In the genomic region with DNA sequence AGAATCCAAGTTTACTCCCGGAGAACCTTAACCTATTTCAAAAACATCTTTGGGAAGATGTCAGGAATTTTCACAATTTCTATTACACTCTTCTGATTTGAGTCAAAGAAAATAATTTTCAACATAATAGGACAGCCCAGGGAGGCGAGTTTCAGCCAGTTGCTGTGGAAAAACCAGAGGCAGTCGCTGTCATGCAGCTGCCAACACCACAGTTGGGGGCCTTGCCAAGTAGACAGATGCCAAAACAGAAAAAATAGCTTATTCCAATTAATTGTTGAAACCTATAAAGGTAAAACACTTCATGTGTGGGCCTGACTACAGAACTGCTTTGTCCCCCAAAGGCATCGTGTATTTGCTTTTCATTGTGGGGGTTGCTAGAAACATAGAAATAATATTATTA, we compare ENCODE assay signal across 24 cellular contexts.
"Had no signal": no experiment of that assay in that cellular context is flagged by ENCODE, and none has a peak within 500 bp of the region (broad histone marks: within the 10 kb centered on the region; RNA-seq: fewer than 3 reads in every experiment).

No MANE protein-coding gene starts in this region.

- H3K79me2 ChIP-seq: parathyroid adenoma had no signal

- H3K36me3 ChIP-seq: esophagus muscularis mucosa, left ventricle myocardium inferior, right atrium auricular region, stomach, thyroid gland, upper lobe of left lung, WERI-Rb-1 had no signal

- H3K9me3 ChIP-seq: body of pancreas, esophagus muscularis mucosa, left ventricle myocardium inferior, right atrium auricular region, stomach, thyroid gland, upper lobe of left lung had no signal

- H2AFZ ChIP-seq: parathyroid adenoma had no signal

- H3K9ac ChIP-seq: parathyroid adenoma had no signal

- H3K27me3 ChIP-seq: body of pancreas, esophagus muscularis mucosa, foreskin keratinocyte, right atrium auricular region, stomach, thyroid gland, upper lobe of left lung had no signal

- ATAC-seq: activated CD4-positive, CD25-positive, alpha-beta regulatory T cell treated with anti-CD3 and anti-CD28 coated beads, Interleukin-2, amount 50 U/mL, for 24 hours; activated naive CD4-positive, alpha-beta T cell treated with anti-CD3 and anti-CD28 coated beads, Interleukin-2, amount 50 U/mL, for 72 hours; body of pancreas; foreskin keratinocyte; naive thymus-derived CD4-positive, alpha-beta T cell; stimulated activated naive B cell treated with anti-CD40 and anti-IgM and Interleukin-4, amounts not matched to agents 10 μg/mL and 1 μg/mL and 100 μg/mL, for 72 hours had no signal

- DNase-seq: activated CD4-positive, alpha-beta memory T cell treated with anti-CD3 and anti-CD28 coated beads, Interleukin-2, amount 10 ng/mL, durations not matched to agents 7 days and 5 days; activated CD4-positive, alpha-beta T cell treated with anti-CD3 and anti-CD28 coated beads, Interleukin-2, amount 10 ng/mL, durations not matched to agents 24 days and 14 days; activated T-cell treated with anti-CD3 and anti-CD28 coated beads, Interleukin-2, amount 50 U/mL, for 48 hours; body of pancreas; dermis blood vessel endothelial cell; effector CD4-positive, alpha-beta T cell; foreskin keratinocyte; islet precursor cell; left ventricle myocardium inferior; naive thymus-derived CD4-positive, alpha-beta T cell; stimulated activated CD4-positive, alpha-beta T cell treated with anti-CD3 and anti-CD28 coated beads, Interleukin-15, amount 100 ng/mL, for 24 hours; stimulated activated CD4-positive, alpha-beta T cell treated with anti-CD3 and anti-CD28 coated beads, Interleukin-2, amount 100 ng/mL, for 24 hours; stimulated activated naive B cell treated with anti-CD40 and anti-IgM and Interleukin-4, amounts not matched to agents 10 μg/mL and 1 μg/mL and 100 μg/mL, for 72 hours; stomach; T-helper 9 cell; thyroid gland; upper lobe of left lung; WERI-Rb-1 had no signal

- H3K4me1 ChIP-seq: body of pancreas, foreskin keratinocyte, parathyroid adenoma, right atrium auricular region, stomach, thyroid gland, upper lobe of left lung had no signal

- H3K27ac ChIP-seq: body of pancreas, esophagus muscularis mucosa, foreskin keratinocyte, left ventricle myocardium inferior, parathyroid adenoma, right atrium auricular region, stomach, thyroid gland, upper lobe of left lung, WERI-Rb-1 had no signal

- H3K4me3 ChIP-seq: body of pancreas, esophagus muscularis mucosa, left ventricle myocardium inferior, lung, right atrium auricular region, stomach, thyroid gland, upper lobe of left lung had no signal
